1 cellular context compared by ENCODE assay signal in the genomic region with DNA sequence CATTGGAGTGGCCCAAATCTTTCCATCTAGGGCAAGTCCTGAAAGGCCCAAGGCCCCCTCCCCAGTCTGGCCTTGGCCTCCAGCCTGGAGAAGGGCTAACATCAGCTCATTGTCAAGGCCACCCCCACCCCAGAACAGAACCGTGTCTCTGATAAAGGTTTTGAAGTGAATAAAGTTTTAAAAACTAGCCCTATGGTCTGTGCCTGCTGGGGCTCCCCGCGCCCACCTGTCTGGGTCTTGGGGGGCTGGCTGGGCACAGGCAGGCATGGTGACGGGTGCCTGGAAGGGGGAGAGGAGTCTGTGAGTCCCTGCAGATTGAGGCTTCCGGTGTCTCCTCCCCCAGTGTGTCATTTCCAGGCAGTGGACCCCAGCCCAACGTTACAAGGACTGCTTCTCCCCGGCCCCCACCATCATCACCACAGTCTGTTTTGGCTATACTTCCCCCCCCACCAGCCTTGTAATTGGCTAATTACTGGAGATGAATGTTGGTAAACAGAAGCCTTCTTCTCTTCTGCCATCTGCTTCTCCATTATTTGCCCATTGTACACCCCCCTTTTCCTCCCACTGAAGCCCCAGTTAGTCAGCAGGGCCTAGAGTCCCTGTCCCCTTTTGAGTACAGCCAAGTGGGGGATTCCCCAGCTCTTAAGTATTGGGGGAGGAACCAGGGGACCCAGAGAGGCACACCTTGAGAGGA.
TF ChIP-seq lines count a peak whose summit lies in the region.

No MANE protein-coding gene starts in this region.

TF ChIP-seq in H1, 55 proteins besides CTCF, POLR2A, EP300 and RAD21:
- TF ChIP-seq POLR2AphosphoS5 (IDR thresholded peaks at IDR 0.05; ENCODE audit: low read depth, low read length) = peak; percentile 49; the same call in 1 of the 2 replicates
- TF ChIP-seq CREB1 (IDR thresholded peaks at IDR 0.05) = no peak
